ENCODE assay signal across 33 cellular contexts in genomic region chr7:151379193-151379520, GRCh38. TPM values are rescaled to one million over a fixed set of nuclear protein-coding genes. Genes with fewer than 3 reads are reported as not detected.
DNase-seq lines count a peak whose midpoint lies in the region; ATAC-seq, FAIRE-seq and TF ChIP-seq lines count a peak whose summit lies in the region.
"Had no signal": no experiment of that assay in that cellular context is flagged by ENCODE, and none has a peak within 500 bp of the region (broad histone marks: within the 10 kb centered on the region; RNA-seq: fewer than 3 reads in every experiment).

No MANE protein-coding gene starts in this region.

- H3K4me1 ChIP-seq in lung (ENCODE audit: control insufficient read depth in 2 of 2, insufficient read depth in 2 of 2, low read length in 2 of 2): peaks cover 0 to 11% of the 10 kb centered on the region in 2 donors
- peaks cover 8% of the 10 kb centered on the region for H3K4me1 ChIP-seq in colonic mucosa
- H3K4me1 ChIP-seq: pancreas had no signal

- DNase-seq in D721Med (ENCODE audit: insufficient read length, low spot score) (peak; percentile 13), RWPE1 (ENCODE audit: low spot score) (no peak), lung (ENCODE audit: low spot score) (no peak), type B pancreatic cell (ENCODE audit: extremely low spot score, unreplicated experiment) (no peak), WERI-Rb-1 (no peak), HCEC 1CT (no peak), colonic mucosa (no peak)
- DNase-seq: activated CD4-positive, alpha-beta T cell treated with anti-CD3 and anti-CD28 coated beads for 1 hour; activated CD8-positive, alpha-beta T cell treated with anti-CD3 and anti-CD28 coated beads for 36 hours; activated naive CD4-positive, alpha-beta T cell treated with anti-CD3 and anti-CD28 coated beads, Interleukin-2, amount 10 ng/mL, durations not matched to agents 7 days and 5 days; amniotic stem cell; cerebellar nuclear complex; DND-41; foreskin melanocyte; MV-4-11; NCI-H1436; NCI-H2081; NCI-H2227 treated with DMSO at 0.1 percent for 48 hours; NCI-H69; pancreas; retina; SHP77 treated with DMSO at 0.1 percent for 48 hours; small intestine; stimulated activated naive CD8-positive, alpha-beta T cell treated with anti-CD3 and anti-CD28 coated beads, Interleukin-15, amount 100 ng/mL, for 72 hours had no signal

- H3K27me3 Mint-ChIP-seq in type B pancreatic cell: peaks cover 12% of the 10 kb centered on the region

- peaks cover 2 to 38% of the 10 kb centered on the region in 2 donors for H3K36me3 ChIP-seq in lung (ENCODE audit: control insufficient read depth in 2 of 2, insufficient read depth in 2 of 2, low read length in 2 of 2)
- no peaks in the 10 kb centered on the region for H3K36me3 ChIP-seq in WERI-Rb-1
- no peaks in the 10 kb centered on the region for H3K36me3 ChIP-seq in colonic mucosa

- H3K27ac Mint-ChIP-seq in type B pancreatic cell: peak overlapping the region; percentile 39
- H3K27ac Mint-ChIP-seq: activated CD8-positive, alpha-beta T cell treated with anti-CD3 and anti-CD28 coated beads for 36 hours; activated naive CD4-positive, alpha-beta T cell treated with anti-CD3 and anti-CD28 coated beads, Interleukin-2, amount 10 ng/mL, durations not matched to agents 7 days and 5 days; stimulated activated naive CD8-positive, alpha-beta T cell treated with anti-CD3 and anti-CD28 coated beads, Interleukin-15, amount 100 ng/mL, for 72 hours had no signal

- H3K4me3 ChIP-seq in lung: no peak overlapping the region
- H3K4me3 ChIP-seq in WERI-Rb-1 (ENCODE audit: low read depth, low read length): no peak overlapping the region
- H3K4me3 ChIP-seq in colonic mucosa: no peak overlapping the region
- H3K4me3 ChIP-seq: BLaER1, heart left ventricle, pancreas had no signal

- H3K27ac ChIP-seq in RWPE1 (peak overlapping the region; percentile 7; the same call in 1 of the 2 replicates), lung (ENCODE audit: low read depth in 1 of 2, low read length in 1 of 2) (no peak overlapping the region), WERI-Rb-1 (no peak overlapping the region), colonic mucosa (no peak overlapping the region)
- H3K27ac ChIP-seq: BLaER1, heart left ventricle, pancreas had no signal

- no peaks in the 10 kb centered on the region for H3K9me3 ChIP-seq in lung (ENCODE audit: control insufficient read depth in 2 of 2, insufficient read depth in 1 of 2, low read length in 1 of 2)
- no peaks in the 10 kb centered on the region for H3K9me3 ChIP-seq in WERI-Rb-1 (ENCODE audit: severe bottlenecking)
- H3K9me3 ChIP-seq in colonic mucosa: no peaks in the 10 kb centered on the region
- H3K9me3 ChIP-seq: BLaER1, heart left ventricle, pancreas had no signal

- 90 to 91% methylated on average over 6 of the region's 6 CpGs for WGBS in lung, 2 donors

- no peaks in the 10 kb centered on the region for H3K9me3 Mint-ChIP-seq in type B pancreatic cell
- H3K9me3 Mint-ChIP-seq: activated CD8-positive, alpha-beta T cell treated with anti-CD3 and anti-CD28 coated beads for 36 hours; activated naive CD4-positive, alpha-beta T cell treated with anti-CD3 and anti-CD28 coated beads, Interleukin-2, amount 10 ng/mL, durations not matched to agents 7 days and 5 days; brain; H9; neural crest cell; stimulated activated naive CD8-positive, alpha-beta T cell treated with anti-CD3 and anti-CD28 coated beads, Interleukin-15, amount 100 ng/mL, for 72 hours had no signal

- H3K9ac ChIP-seq in colonic mucosa (ENCODE audit: low read depth in 2 of 2, low read length in 2 of 2): no peak overlapping the region
- H3K9ac ChIP-seq: BLaER1 had no signal

- TF ChIP-seq CTCF in D721Med (IDR thresholded peaks at IDR 0.05; ENCODE audit: insufficient read depth, missing control alignments): no peak
- TF ChIP-seq CTCF in RWPE1 (conservative IDR thresholded peaks at IDR 0.05; ENCODE audit: low read depth): no peak
- TF ChIP-seq CTCF in lung (IDR thresholded peaks at IDR 0.05; ENCODE audit: control extremely low read depth, extremely low read depth): no peak
- no peak for TF ChIP-seq CTCF in type B pancreatic cell (conservative IDR thresholded peaks at IDR 0.05)
- TF ChIP-seq CTCF in WERI-Rb-1 (IDR thresholded peaks at IDR 0.05; ENCODE audit: low read depth, low read length): no peak
- no peak for TF ChIP-seq CTCF in colonic mucosa (IDR thresholded peaks at IDR 0.05)

- CTCF ChIA-PET in RWPE1 (lab: Yijun Ruan, JAX): interaction anchor here (0.6 kb wide), 1 partner anchor 12 kb away, joined by 3 read pairs; no protein-coding TSS in a partner anchor

- no peak overlapping the region for H3K4me3 Mint-ChIP-seq in type B pancreatic cell
- H3K4me3 Mint-ChIP-seq: activated CD8-positive, alpha-beta T cell treated with anti-CD3 and anti-CD28 coated beads for 36 hours; activated naive CD4-positive, alpha-beta T cell treated with anti-CD3 and anti-CD28 coated beads, Interleukin-2, amount 10 ng/mL, durations not matched to agents 7 days and 5 days; brain; neural crest cell; stimulated activated naive CD8-positive, alpha-beta T cell treated with anti-CD3 and anti-CD28 coated beads, Interleukin-15, amount 100 ng/mL, for 72 hours had no signal

- intact Hi-C loops in colonic mucosa (cut with DNase I): no loop called here

- peaks cover 13% of the 10 kb centered on the region for H3K36me3 Mint-ChIP-seq in type B pancreatic cell

- POLR2A ChIA-PET in RWPE1 (lab: Yijun Ruan, JAX; ENCODE audit: low non-redundant PET): no interaction called here

- no peak for FAIRE-seq in D721Med (lab: Jason Lieb, UNC)
- FAIRE-seq: endometrium, keratinocyte, pancreas, small intestine had no signal

- H3K4me1 Mint-ChIP-seq in type B pancreatic cell (ENCODE audit: unreplicated experiment): peaks cover 4% of the 10 kb centered on the region

- ATAC-seq in lung (ENCODE audit: insufficient read depth, low FRiP score): peak; percentile 10
- ATAC-seq: activated CD8-positive, alpha-beta T cell treated with anti-CD3 and anti-CD28 coated beads for 36 hours; pancreas; stimulated activated naive CD8-positive, alpha-beta T cell treated with anti-CD3 and anti-CD28 coated beads, Interleukin-15, amount 100 ng/mL, for 72 hours had no signal

- H3K27me3 ChIP-seq in lung (ENCODE audit: control insufficient read depth, insufficient read depth): no peaks in the 10 kb centered on the region
- H3K27me3 ChIP-seq in WERI-Rb-1 (ENCODE audit: insufficient read depth, low read depth, severe bottlenecking): peaks cover 16% of the 10 kb centered on the region
- peaks cover 19% of the 10 kb centered on the region for H3K27me3 ChIP-seq in colonic mucosa
- H3K27me3 ChIP-seq: pancreas had no signal

RNA-seq across cellular contexts. Expression of gene WDR86, which starts 30.7 kb away (rescaled TPM):
- total RNA-seq in lung (10 to 100 TPM in 1 of 2 donors, 1 to 10 TPM in 1; 2.9 to 19.7 TPM), type B pancreatic cell (ENCODE audit: low replicate concordance) (13.0 and 83.0 TPM in 2 replicates), colonic mucosa (1 to 10 TPM in 1 of 2 donors, not detected in 1; 1.2 TPM)
- polyA plus RNA-seq in lung: 1 to 10 TPM in 1 of 2 donors, under 1 TPM in 1; 0.81 to 1.9 TPM
- total RNA-seq: dermis microvascular lymphatic vessel endothelial cell; T-helper 2 cell treated with Interferon-gamma antibody and Interleukin-4, amounts not matched to agents 100 ng/mL and 5 ng/mL, for 36 hours had no signal
- polyA plus RNA-seq: heart left ventricle, keratinocyte had no signal

RNA-seq across cellular contexts. Expression of gene NUB1, which starts 37.5 kb away (rescaled TPM):
- total RNA-seq in lung: 10 to 100 TPM; 39.1 to 47.4 TPM
- polyA plus RNA-seq in lung: 10 to 100 TPM; 22.6 to 30.1 TPM
- total RNA-seq in type B pancreatic cell (ENCODE audit: low replicate concordance): 49.3 and 54.3 TPM in 2 replicates
- total RNA-seq in colonic mucosa: 10 to 100 TPM; 42.3 to 55.2 TPM
